In the genomic region with DNA sequence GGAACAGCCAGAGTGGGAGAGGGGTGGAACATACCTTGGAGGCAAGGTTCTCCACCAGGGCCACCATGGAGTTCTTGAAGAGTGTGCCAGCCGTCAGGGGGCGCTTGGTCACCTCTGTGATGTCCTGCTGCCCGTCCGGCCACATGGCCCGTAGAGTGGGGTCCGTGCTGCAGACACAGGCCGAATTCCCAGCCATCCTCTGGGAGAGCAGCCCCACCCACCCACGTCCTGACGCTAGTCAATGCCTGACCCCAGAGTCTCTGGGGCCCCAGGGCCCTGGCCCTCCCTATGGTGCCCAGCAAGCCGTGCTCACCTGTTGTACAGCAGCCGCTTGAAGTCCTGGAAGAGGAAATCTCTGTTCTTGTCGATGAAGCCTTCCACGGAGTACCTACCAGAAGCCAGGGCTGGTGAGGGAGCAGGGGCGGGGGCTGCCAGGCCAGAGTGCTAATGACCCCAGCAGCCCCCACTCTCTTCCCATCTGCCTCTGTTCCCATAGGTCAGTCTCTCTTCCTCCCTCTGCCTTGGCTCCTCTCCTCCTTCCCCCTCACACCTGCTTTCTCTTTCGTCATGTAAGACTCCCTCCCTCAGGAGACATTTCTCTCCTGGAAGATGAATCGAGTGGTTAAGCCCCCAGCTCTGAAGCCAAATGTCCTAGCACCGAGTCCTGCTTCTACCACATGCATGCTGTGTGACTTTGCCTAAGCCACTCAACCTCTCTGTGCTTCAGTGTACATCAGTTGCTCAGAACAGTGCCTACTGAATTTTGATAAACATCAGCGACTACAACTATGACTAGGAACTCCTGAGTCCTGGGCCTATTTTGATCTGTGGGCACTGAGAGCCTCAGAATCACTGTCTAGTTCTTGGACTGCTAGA, we compare ENCODE assay signal across 8 cellular contexts. TPM values are rescaled to one million over a fixed set of nuclear protein-coding genes. Genes with fewer than 3 reads are reported as not detected.
DNase-seq lines count a peak whose midpoint lies in the region; ATAC-seq, FAIRE-seq and TF ChIP-seq lines count a peak whose summit lies in the region.
"Had no signal": no experiment of that assay in that cellular context is flagged by ENCODE, and none has a peak within 500 bp of the region (broad histone marks: within the 10 kb centered on the region; RNA-seq: fewer than 3 reads in every experiment).

No MANE protein-coding gene starts in this region.

- ATAC-seq in effector memory CD8-positive, alpha-beta T cell (replicated peaks): no peak
- ATAC-seq in pancreas: peak in 3 of 4 donors; percentile 25 to 77 (median 55)
- no peak for ATAC-seq in HG03159 (IDR thresholded peaks at IDR 0.05; ENCODE audit: unreplicated experiment)

- peak overlapping the region in 1 of 2 donors; percentile 28 for H3K4me3 Mint-ChIP-seq in effector memory CD8-positive, alpha-beta T cell

- H3K36me3 Mint-ChIP-seq in effector memory CD8-positive, alpha-beta T cell (ENCODE audit: insufficient read depth): peaks cover 93% of the 10 kb centered on the region

- H3K9me3 ChIP-seq in MM.1S (replicated peaks; ENCODE audit: insufficient read depth, low read length) (no peaks in the 10 kb centered on the region), pancreas (no peaks in the 10 kb centered on the region)

- H3K27ac Mint-ChIP-seq in effector memory CD8-positive, alpha-beta T cell: peak overlapping the region; percentile 69 to 79

- H3K4me1 Mint-ChIP-seq in effector memory CD8-positive, alpha-beta T cell (ENCODE audit: low read depth in 2 of 2): peaks cover 13% of the 10 kb centered on the region in 2 donors

- DNase-seq in D721Med (ENCODE audit: insufficient read length, low spot score) (no peak), MM.1S (no peak), pancreas (peak in 2 of 6 donors; percentile 43 to 50), NCI-H2227 treated with DMSO at 0.1 percent for 48 hours (lab: John Stamatoyannopoulos, UW) (no peak), globus pallidus (ENCODE audit: low spot score) (no peak)
- DNase-seq in effector memory CD8-positive, alpha-beta T cell: no peak
- DNase-seq: kidney glomerular epithelial cell had no signal

- WGBS in pancreas, 2 donors: 63% methylated on average over 17 to 18 of the region's 18 CpGs

- no peaks in the 10 kb centered on the region for H3K4me1 ChIP-seq in MM.1S (ENCODE audit: low read length)
- peaks cover 0 to 2% (median 0%) of the 10 kb centered on the region in 3 donors for H3K4me1 ChIP-seq in pancreas

- H3K9ac ChIP-seq in MM.1S (ENCODE audit: low read length): no peak overlapping the region

- no peak overlapping the region for H3K4me3 ChIP-seq in MM.1S (ENCODE audit: low read length)
- no peak overlapping the region for H3K4me3 ChIP-seq in pancreas

- H3K27me3 ChIP-seq in MM.1S (replicated peaks; ENCODE audit: insufficient read depth, low read length): no peaks in the 10 kb centered on the region
- peaks cover 0 to under 1% (median 0%) of the 10 kb centered on the region in 4 donors for H3K27me3 ChIP-seq in pancreas

- no peaks in the 10 kb centered on the region for H3K79me2 ChIP-seq in MM.1S (ENCODE audit: low read length)

- no peaks in the 10 kb centered on the region for H4K20me1 ChIP-seq in MM.1S (ENCODE audit: insufficient read depth, low read length)

- H3K27ac ChIP-seq in MM.1S (ENCODE audit: low read length) (no peak overlapping the region), pancreas (no peak overlapping the region)

- H3K9me3 Mint-ChIP-seq in effector memory CD8-positive, alpha-beta T cell: no peaks in the 10 kb centered on the region

- H3K27me3 Mint-ChIP-seq in effector memory CD8-positive, alpha-beta T cell: no peaks in the 10 kb centered on the region

- no peak overlapping the region for H2AFZ ChIP-seq in MM.1S (ENCODE audit: low read length)

- H3F3A ChIP-seq in MM.1S (ENCODE audit: insufficient read depth, low read length): no peaks in the 10 kb centered on the region

- intact Hi-C loops in pancreas (cut with DNase I): loop anchor here in 1 of 3 donors (2.0 kb wide), 1 partner anchor 167 kb away; no protein-coding TSS in a partner anchor

- H3K9me2 ChIP-seq in MM.1S (replicated peaks; ENCODE audit: insufficient read depth, low read length): no peaks in the 10 kb centered on the region

- H3K4me2 ChIP-seq in MM.1S (ENCODE audit: low read depth, low read length): no peak overlapping the region

- TF ChIP-seq CTCF in D721Med (IDR thresholded peaks at IDR 0.05; ENCODE audit: insufficient read depth, missing control alignments) (peak; percentile 11), MM.1S (IDR thresholded peaks at IDR 0.05; ENCODE audit: low read length) (peak; percentile 21), pancreas (IDR thresholded peaks at IDR 0.05) (no peak)

- H3K36me3 ChIP-seq in MM.1S (replicated peaks; ENCODE audit: insufficient read depth, low read length) (no peaks in the 10 kb centered on the region), pancreas (no peaks in the 10 kb centered on the region)

- FAIRE-seq in D721Med (lab: Jason Lieb, UNC) (no peak), pancreas (lab: Jason Lieb, UNC) (no peak)

RNA-seq across cellular contexts. Expression of a gene that starts 11.0 kb away (rescaled TPM):
- 1 to 10 TPM in 4 of 6 donors, under 1 TPM in 2; 0.28 to 3.1 (median 1.1) TPM for total RNA-seq in pancreas
- polyA plus RNA-seq in pancreas: 1 to 10 TPM; 1.1 to 1.5 TPM

RNA-seq across cellular contexts. Expression of a gene that starts 32.2 kb away (rescaled TPM):
- 10 to 100 TPM; 13.4 to 19.5 (median 14.8) TPM for total RNA-seq in pancreas
- polyA plus RNA-seq in pancreas: 10 to 100 TPM; 33.5 to 33.7 TPM

Comparison
In these comparisons a context has a peak if more than half of its experiments do, and no peak if none do; other contexts are left out.
1. CTCF ChIP-seq: peak in D721Med (single experiment) and MM.1S (single experiment); none in pancreas (0 of 4).
2. ATAC-seq: peak in pancreas (3 of 4); none in effector memory CD8-positive, alpha-beta T cell (single experiment) and HG03159 (single experiment).